15 cellular contexts compared by ENCODE assay signal in the genomic region with DNA sequence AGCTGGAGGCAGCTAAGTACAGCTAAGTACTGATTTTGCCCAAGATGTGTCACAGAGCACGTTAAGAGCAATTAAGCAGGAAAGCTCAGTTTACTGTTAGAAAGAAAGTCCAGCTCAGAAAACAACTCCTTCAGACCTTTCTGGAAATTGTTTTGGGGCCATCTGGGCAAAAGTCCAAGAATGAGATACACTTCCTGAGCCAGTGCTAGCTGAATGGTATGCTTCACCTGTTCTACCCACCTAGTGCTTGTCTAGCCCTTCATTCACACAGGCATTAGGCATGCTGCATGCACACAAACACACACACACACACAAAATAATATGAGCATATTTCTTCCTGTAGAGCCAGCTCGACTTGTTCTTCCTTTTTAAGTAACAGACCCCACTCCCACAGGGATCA. TPM values are rescaled to one million over a fixed set of nuclear protein-coding genes. Genes with fewer than 3 reads are reported as not detected.
DNase-seq lines count a peak whose midpoint lies in the region; ATAC-seq and TF ChIP-seq lines count a peak whose summit lies in the region.
"Had no signal": no experiment of that assay in that cellular context is flagged by ENCODE, and none has a peak within 500 bp of the region (broad histone marks: within the 10 kb centered on the region; RNA-seq: fewer than 3 reads in every experiment).

No MANE protein-coding gene starts in this region.

- CTCF ChIA-PET in WTC11 (lab: Charles Lee) = interaction anchor here (1.0 to 1.3 kb wide), 5 partner anchors 15 to 193 kb away, joined by 3 to 5 read pairs (median 3); a partner anchor contains a TSS

- H3K36me3 Mint-ChIP-seq in WTC11 (0 out of 2 replicates have a peak, but pooled peaks cover 5% of the 10 kb centered on the region), mesothelial cell of epicardium (peaks cover 6% of the 10 kb centered on the region)

- no peak overlapping the region for H3K4me3 Mint-ChIP-seq in WTC11
- H3K4me3 Mint-ChIP-seq in mesothelial cell of epicardium = no peak overlapping the region
- H3K4me3 Mint-ChIP-seq: activated CD4-positive, alpha-beta T cell treated with anti-CD3 and anti-CD28 coated beads for 36 hours; HFFc6; T-cell had no signal

- TF ChIP-seq CTCF in WTC11 (IDR thresholded peaks at IDR 0.05) (no peak), mesothelial cell of epicardium (IDR thresholded peaks at IDR 0.05; ENCODE audit: unreplicated experiment) (no peak)

- H3K9me3 Mint-ChIP-seq in WTC11 = no peaks in the 10 kb centered on the region
- no peaks in the 10 kb centered on the region for H3K9me3 Mint-ChIP-seq in mesothelial cell of epicardium
- H3K9me3 Mint-ChIP-seq: HFFc6, T-cell had no signal

- POLR2A ChIA-PET in WTC11 (lab: Charles Lee) = interaction anchor here (0.7 kb wide), 1 partner anchor 256 kb away, joined by 3 read pairs; no protein-coding TSS in a partner anchor

- H3K4me1 Mint-ChIP-seq in WTC11 = 0 out of 2 replicates have a peak, but pooled peaks cover under 1% of the 10 kb centered on the region
- peaks cover 40% of the 10 kb centered on the region for H3K4me1 Mint-ChIP-seq in mesothelial cell of epicardium

- ATAC-seq in WTC11 = no peak
- no peak for ATAC-seq in left lobe of liver
- ATAC-seq in GM21515 (IDR thresholded peaks at IDR 0.05; ENCODE audit: unreplicated experiment) = no peak
- ATAC-seq in GM19351 (IDR thresholded peaks at IDR 0.05; ENCODE audit: unreplicated experiment) = no peak
- ATAC-seq: activated CD4-positive, alpha-beta T cell treated with anti-CD3 and anti-CD28 coated beads for 36 hours; Panc1; T-cell had no signal

- DNase-seq in M059J (ENCODE audit: low read depth) = peak; percentile 9
- DNase-seq in WTC11 (ENCODE audit: low spot score) = no peak
- no peak for DNase-seq in mesothelial cell of epicardium (ENCODE audit: low spot score in 2 of 2, unreplicated experiment in 2 of 2)
- DNase-seq in left lobe of liver (ENCODE audit: low spot score) = no peak
- DNase-seq: activated CD4-positive, alpha-beta T cell treated with anti-CD3 and anti-CD28 coated beads for 36 hours; activated T-cell treated with anti-CD3 and anti-CD28 coated beads, Interleukin-2, amount 50 U/mL, for 48 hours; DND-41; esophagus squamous epithelium; HFFc6; NCI-H2171 treated with DMSO at 0.1 percent for 48 hours; stimulated activated naive CD4-positive, alpha-beta T cell; T-cell had no signal

- H3K27me3 Mint-ChIP-seq in WTC11 (ENCODE audit: low read depth) (no peaks in the 10 kb centered on the region), mesothelial cell of epicardium (ENCODE audit: low read depth) (no peaks in the 10 kb centered on the region)
- H3K27me3 Mint-ChIP-seq: activated CD4-positive, alpha-beta T cell treated with anti-CD3 and anti-CD28 coated beads for 36 hours; T-cell had no signal

- H3K27ac Mint-ChIP-seq in WTC11 (peak overlapping the region; percentile 66; the same call in 1 of the 2 replicates), mesothelial cell of epicardium (peak overlapping the region; percentile 88)
- H3K27ac Mint-ChIP-seq: activated CD4-positive, alpha-beta T cell treated with anti-CD3 and anti-CD28 coated beads for 36 hours; HFFc6; T-cell had no signal

TF ChIP-seq in WTC11, 78 proteins besides CTCF, POLR2A, EP300 and RAD21:
- TF ChIP-seq ELF4 (CRISPR knock-in tag; IDR thresholded peaks at IDR 0.05; ENCODE audit: low read depth) = no peak

RNA-seq across cellular contexts. Expression of a gene that starts 6.6 kb away (rescaled TPM):
- 0.57 and 1.2 TPM in 2 replicates for total RNA-seq in M059J (2014; rRNA removed; shearing (Covaris generic))
- total RNA-seq in WTC11 (2021) (13.6 to 14.9 TPM (median 14.8 TPM) in 3 replicates), mesothelial cell of epicardium (16.2 to 22.5 TPM (median 18.6 TPM) in 3 replicates), left lobe of liver (2.3 TPM)

RNA-seq across cellular contexts. Expression of a gene that starts 17.1 kb away (rescaled TPM):
- total RNA-seq in M059J (2014; rRNA removed; shearing (Covaris generic)) = 9.7 and 17.0 TPM in 2 replicates
- 20.3 to 23.2 TPM (median 23.2 TPM) in 3 replicates for total RNA-seq in WTC11 (2021)
- total RNA-seq in mesothelial cell of epicardium = 37.1 to 38.9 TPM (median 38.1 TPM) in 3 replicates
- total RNA-seq in left lobe of liver = 56.1 TPM

RNA-seq across cellular contexts. Expression of a gene that starts 27.5 kb away (rescaled TPM):
- total RNA-seq in M059J (2014; rRNA removed; shearing (Covaris generic)) = 1,969 and 2,525 TPM in 2 replicates
- total RNA-seq in WTC11 (2021) (66.4 to 77.2 TPM (median 73.4 TPM) in 3 replicates), mesothelial cell of epicardium (20.6 to 25.7 TPM (median 25.2 TPM) in 3 replicates), left lobe of liver (31.2 TPM)

RNA-seq across cellular contexts. Expression of a gene that starts 40.3 kb away (rescaled TPM):
- 58.1 and 71.3 TPM in 2 replicates for total RNA-seq in M059J (2014; rRNA removed; shearing (Covaris generic))
- total RNA-seq in WTC11 (2021) (55.0 to 65.8 TPM (median 64.3 TPM) in 3 replicates), mesothelial cell of epicardium (99.3 to 104 TPM (median 101 TPM) in 3 replicates), left lobe of liver (46.5 TPM)

RNA-seq across cellular contexts. Expression of a gene that starts 47.6 kb away (rescaled TPM):
- 112 and 148 TPM in 2 replicates for total RNA-seq in M059J (2014; rRNA removed; shearing (Covaris generic))
- 37.6 to 44.1 TPM (median 43.1 TPM) in 3 replicates for total RNA-seq in WTC11 (2021)
- 52.0 to 54.0 TPM (median 52.4 TPM) in 3 replicates for total RNA-seq in mesothelial cell of epicardium
- total RNA-seq in left lobe of liver = 11.0 TPM

Comparison
In these comparisons a context has a peak if more than half of its experiments do, and no peak if none do; other contexts are left out.
1. RNA of a gene that starts 27.5 kb away (total RNA-seq): 1,969 to 2,525 TPM in M059J; 66.4 to 77.2 TPM in WTC11, 31.2 TPM in left lobe of liver (single experiment) and 20.6 to 25.7 TPM in mesothelial cell of epicardium; every median in the first group is over 10 times any median in the second.